1 cellular context compared by ENCODE assay signal in genomic region chr17:78953356-78954350, GRCh38.
TF ChIP-seq lines count a peak whose summit lies in the region.

No MANE protein-coding gene starts in this region.

TF ChIP-seq in WTC11, 78 proteins besides CTCF, POLR2A, EP300 and RAD21:
- no peak for TF ChIP-seq NR3C1 (CRISPR knock-in tag; conservative IDR thresholded peaks at IDR 0.05; ENCODE audit: low read depth)
- no peak for TF ChIP-seq ESRRA (CRISPR knock-in tag; IDR thresholded peaks at IDR 0.05; ENCODE audit: borderline replicate concordance)
- no peak for TF ChIP-seq SMAD4 (CRISPR knock-in tag; IDR thresholded peaks at IDR 0.05)
- no peak for TF ChIP-seq ZNF281 (CRISPR knock-in tag; IDR thresholded peaks at IDR 0.05)
- no peak for TF ChIP-seq CREB1 (CRISPR knock-in tag; IDR thresholded peaks at IDR 0.05)
- TF ChIP-seq E2F1 (CRISPR knock-in tag; IDR thresholded peaks at IDR 0.05), result no peak
- no peak for TF ChIP-seq MAX (CRISPR knock-in tag; IDR thresholded peaks at IDR 0.05)
